In genomic region chr9:27367922-27368316, GRCh38 we compare ENCODE assay signal across 17 cellular contexts.
A peak's percentile ranks its signal among the peaks of the same experiment; 100 is the strongest.
DNase-seq lines count a peak whose midpoint lies in the region; ATAC-seq and TF ChIP-seq lines count a peak whose summit lies in the region.
"Had no signal": no experiment of that assay in that cellular context is flagged by ENCODE, and none has a peak within 500 bp of the region (broad histone marks: within the 10 kb centered on the region; RNA-seq: fewer than 3 reads in every experiment).

No MANE protein-coding gene starts in this region.

- DNase-seq in AG10803 (ENCODE audit: low read depth), result peak; percentile 31
- no peak for DNase-seq in MM.1S
- peak; percentile 59 for DNase-seq in fibroblast of gingiva (ENCODE audit: low read depth)
- no peak for DNase-seq in sciatic nerve (ENCODE audit: low spot score)
- no peak for DNase-seq in foreskin fibroblast
- DNase-seq in left cardiac atrium, result no peak
- DNase-seq: ACHN; activated CD4-positive, alpha-beta T cell treated with anti-CD3 and anti-CD28 coated beads, Interleukin-2, amount 50 U/mL, for 4 hours; amniotic stem cell; Kasumi-1; NCI-H1694; NCI-H510A treated with DMSO at 0.1 percent for 48 hours; stomach had no signal

- H3K9ac ChIP-seq in MM.1S (ENCODE audit: low read length), result no peak overlapping the region

- H3K9me2 ChIP-seq in MM.1S (replicated peaks; ENCODE audit: insufficient read depth, low read length), result no peaks in the 10 kb centered on the region

- no peak overlapping the region for H3K4me3 ChIP-seq in AG10803 (ENCODE audit: low read length)
- H3K4me3 ChIP-seq in MM.1S (ENCODE audit: low read length), result no peak overlapping the region
- no peak overlapping the region for H3K4me3 ChIP-seq in foreskin fibroblast (ENCODE audit: low read depth in 1 of 2, low read length in 2 of 2)
- H3K4me3 ChIP-seq: SK-N-MC, stomach had no signal

- H3K27me3 ChIP-seq in MM.1S (replicated peaks; ENCODE audit: insufficient read depth, low read length), result no peaks in the 10 kb centered on the region
- H3K27me3 ChIP-seq: stomach had no signal

- no peaks in the 10 kb centered on the region for H4K20me1 ChIP-seq in MM.1S (ENCODE audit: insufficient read depth, low read length)

- H3K79me2 ChIP-seq in MM.1S (ENCODE audit: low read length), result no peaks in the 10 kb centered on the region

- intact Hi-C loops in sciatic nerve (cut with DNase I) (no loop called here), left cardiac atrium (cut with DNase I) (no loop called here)

- ATAC-seq in sciatic nerve (peak; percentile 74), HG03025 (IDR thresholded peaks at IDR 0.05; ENCODE audit: low FRiP score, unreplicated experiment) (no peak), GM21529 (IDR thresholded peaks at IDR 0.05; ENCODE audit: unreplicated experiment) (no peak), left cardiac atrium (no peak)

- H3K4me2 ChIP-seq in MM.1S (ENCODE audit: low read depth, low read length), result peak overlapping the region; percentile 81

- TF ChIP-seq CTCF in AG10803 (conservative IDR thresholded peaks at IDR 0.05; ENCODE audit: low read length) (no peak), MM.1S (IDR thresholded peaks at IDR 0.05; ENCODE audit: low read length) (no peak), foreskin fibroblast (IDR thresholded peaks at IDR 0.05; ENCODE audit: low read depth, low read length) (no peak)

- no peak overlapping the region for H2AFZ ChIP-seq in MM.1S (ENCODE audit: low read length)

- H3K4me1 ChIP-seq in MM.1S (ENCODE audit: low read length), result peaks cover 28% of the 10 kb centered on the region

- peaks cover 17% of the 10 kb centered on the region for H3F3A ChIP-seq in MM.1S (ENCODE audit: insufficient read depth, low read length)

- H3K27ac ChIP-seq in MM.1S (ENCODE audit: low read length), result no peak overlapping the region
- H3K27ac ChIP-seq: HL-60, SK-N-MC had no signal

- H3K9me3 ChIP-seq in MM.1S (replicated peaks; ENCODE audit: insufficient read depth, low read length), result no peaks in the 10 kb centered on the region
- H3K9me3 ChIP-seq: stomach had no signal

- H3K36me3 ChIP-seq in MM.1S (replicated peaks; ENCODE audit: insufficient read depth, low read length), result no peaks in the 10 kb centered on the region
- H3K36me3 ChIP-seq: stomach had no signal

Comparison
In these comparisons a context has a peak if more than half of its experiments do, and no peak if none do; other contexts are left out.
1. DNase-seq: peak in AG10803 (single experiment) and fibroblast of gingiva (single experiment); none in MM.1S (single experiment), sciatic nerve (single experiment), foreskin fibroblast (0 of 2) and left cardiac atrium (single experiment).